In the genomic region with DNA sequence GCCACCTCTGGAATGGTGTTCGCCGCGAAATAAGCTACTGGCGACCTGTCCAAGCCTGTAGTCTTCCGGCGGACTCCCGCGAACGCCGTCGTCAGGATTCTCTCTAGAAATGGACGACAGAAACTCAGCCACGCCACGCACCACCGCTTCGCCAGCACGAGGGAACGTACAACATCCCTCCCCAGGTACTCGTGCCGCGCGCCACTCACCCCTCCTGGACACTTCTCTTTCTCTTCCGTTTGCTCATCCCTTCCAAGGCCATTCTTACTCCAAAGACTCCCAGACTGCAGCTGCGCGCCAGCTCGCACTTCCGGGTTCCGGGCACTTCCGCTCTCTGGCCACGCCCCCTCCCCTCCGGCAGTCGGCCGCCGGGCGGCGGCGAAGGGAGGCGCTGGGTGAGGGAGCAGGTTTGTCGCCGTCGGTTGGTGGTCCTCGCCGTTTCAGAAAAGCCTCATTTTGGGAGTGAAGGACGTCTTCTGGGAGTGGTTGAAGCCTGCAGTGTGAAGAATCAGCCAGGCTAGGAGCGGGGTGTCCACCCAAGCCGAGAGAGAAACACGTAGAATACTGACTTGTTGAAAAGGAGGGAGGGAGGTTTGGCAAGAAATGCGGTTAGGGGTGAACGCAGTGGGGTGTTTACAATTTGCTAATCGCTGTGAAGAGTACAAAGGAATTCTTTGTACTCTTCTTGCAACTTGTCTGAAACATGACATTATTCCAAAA, we compare ENCODE assay signal across 8 cellular contexts. TPM values are rescaled to one million over a fixed set of nuclear protein-coding genes. Genes with fewer than 3 reads are reported as not detected.
DNase-seq lines count a peak whose midpoint lies in the region; ATAC-seq, FAIRE-seq and TF ChIP-seq lines count a peak whose summit lies in the region.

A gene with protein sequence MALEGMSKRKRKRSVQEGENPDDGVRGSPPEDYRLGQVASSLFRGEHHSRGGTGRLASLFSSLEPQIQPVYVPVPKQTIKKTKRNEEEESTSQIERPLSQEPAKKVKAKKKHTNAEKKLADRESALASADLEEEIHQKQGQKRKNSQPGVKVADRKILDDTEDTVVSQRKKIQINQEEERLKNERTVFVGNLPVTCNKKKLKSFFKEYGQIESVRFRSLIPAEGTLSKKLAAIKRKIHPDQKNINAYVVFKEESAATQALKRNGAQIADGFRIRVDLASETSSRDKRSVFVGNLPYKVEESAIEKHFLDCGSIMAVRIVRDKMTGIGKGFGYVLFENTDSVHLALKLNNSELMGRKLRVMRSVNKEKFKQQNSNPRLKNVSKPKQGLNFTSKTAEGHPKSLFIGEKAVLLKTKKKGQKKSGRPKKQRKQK (minus strand): TSS at position 286 of the 720 bp plus-strand sequence. CDS start 24 bp downstream, at position 262.

- peak within 1 kb of the TSS; percentile 89 for H3K9ac ChIP-seq in keratinocyte (ENCODE audit: control insufficient read depth, extremely low read depth, insufficient read depth, low read length)

- H3K36me3 ChIP-seq in keratinocyte (ENCODE audit: control insufficient read depth in 2 of 2, extremely low read depth in 1 of 2, insufficient read depth in 2 of 2, low read length in 2 of 2): peaks cover 8% of the 10 kb centered on the region in 2 experiments

- H3K4me3 ChIP-seq in keratinocyte (ENCODE audit: control insufficient read depth in 2 of 3, extremely low read depth in 1 of 3, insufficient read depth in 2 of 3, low read depth in 1 of 3, low read length in 3 of 3): peak within 1 kb of the TSS; percentile 54 to 88 (median 79)

- ATAC-seq in HG03378 (IDR thresholded peaks at IDR 0.05; ENCODE audit: unreplicated experiment): peak; percentile 76

- H3K27me3 ChIP-seq in keratinocyte (ENCODE audit: control insufficient read depth, extremely low read depth, insufficient read depth, low read length): no peaks in the 10 kb centered on the region

- H3K27ac ChIP-seq in keratinocyte (ENCODE audit: control insufficient read depth, insufficient read depth, low read length): peak within 1 kb of the TSS; percentile 86

- H3K9me1 ChIP-seq in keratinocyte (ENCODE audit: control insufficient read depth, extremely low read depth, insufficient read depth, low read length): no peaks in the 10 kb centered on the region

- peaks cover 6% of the 10 kb centered on the region for H3K4me1 ChIP-seq in keratinocyte (ENCODE audit: control insufficient read depth, extremely low read depth, insufficient read depth, low read length)

- DNase-seq in Ammon's horn (ENCODE audit: low spot score) (peak; percentile 94), NCI-H460 (ENCODE audit: extremely low read depth, low read depth) (peak; percentile 92), cerebellar cortex (ENCODE audit: low spot score) (peak; percentile 90), keratinocyte (ENCODE audit: low read depth, low spot score) (peak; percentile 66)
- DNase-seq in activated CD4-positive, CD25-positive, alpha-beta regulatory T cell treated with anti-CD3 and anti-CD28 coated beads, Interleukin-2, amount 50 U/mL, for 72 hours: peak; percentile 94
- DNase-seq in stimulated activated CD4-positive, alpha-beta T cell treated with anti-CD3 and anti-CD28 coated beads, Interleukin-12 subunit alpha, Interleukin-12 subunit beta, amount 100 ng/mL, for 48 hours (ENCODE audit: low read depth in 2 of 3, low spot score in 1 of 3): peak; percentile 87 to 92 (median 91)

- peak within 1 kb of the TSS; percentile 91 for H3K4me2 ChIP-seq in keratinocyte (ENCODE audit: control insufficient read depth, extremely low read depth, insufficient read depth, low read depth, low read length)

- peak; percentile 98 for TF ChIP-seq POLR2A in GM19099 (IDR thresholded peaks at IDR 0.05; ENCODE audit: extremely low read depth, insufficient read length, low read depth)

- peak within 1 kb of the TSS; percentile 93 for H2AFZ ChIP-seq in keratinocyte (ENCODE audit: control insufficient read depth, low read length)

- no peaks in the 10 kb centered on the region for H4K20me1 ChIP-seq in keratinocyte (ENCODE audit: control insufficient read depth, extremely low read depth, insufficient read depth, low read length)

- FAIRE-seq in keratinocyte (lab: Jason Lieb, UNC): peak; percentile 52

- no peaks in the 10 kb centered on the region for H3K9me3 ChIP-seq in keratinocyte (ENCODE audit: control insufficient read depth, low read depth, low read length)

- peaks cover 30% of the 10 kb centered on the region for H3K79me2 ChIP-seq in keratinocyte (ENCODE audit: control insufficient read depth, insufficient read depth, low read length)

- dilution Hi-C loops in keratinocyte (cut with MboI; ENCODE audit: extremely low pct_ligation_motif_present, low sequenced_read_pairs): no loop called here

- no peak for TF ChIP-seq CTCF in keratinocyte (optimal IDR thresholded peaks at IDR 0.05 in 1 of 3, IDR thresholded peaks at IDR 0.05 in 1 of 3, conservative IDR thresholded peaks at IDR 0.05 in 1 of 3; ENCODE audit: extremely low read depth in 1 of 3, insufficient read depth in 2 of 3, low read length in 3 of 3)

RNA-seq across cellular contexts. Expression of the gene that starts here (rescaled TPM):
- total RNA-seq in NCI-H460 (2014; rRNA removed; shearing (Covaris generic)): 145 and 158 TPM in 2 replicates
- polyA plus RNA-seq in NCI-H460 (2014; cell fraction: nucleus; rRNA removed): 66.9 and 97.6 TPM in 2 replicates
- polyA plus RNA-seq in keratinocyte: 22.0 to 39.3 TPM (median 25.6 TPM) in 3 replicates
- 163 TPM for polyA plus RNA-seq in keratinocyte (2011; ENCODE audit: low read depth)
- 23.5 and 25.8 TPM in 2 replicates for polyA plus RNA-seq in keratinocyte (2011; cell fraction: cytosol; rRNA removed)
- 17.6 and 29.3 TPM in 2 replicates for polyA plus RNA-seq in keratinocyte (2011; cell fraction: nucleus; rRNA removed)
- polyA plus RNA-seq in keratinocyte (2012; ENCODE audit: low replicate concordance): 71.6 and 78.1 TPM in 2 replicates
- 9.0 to 22.2 TPM (median 18.9 TPM) in 3 replicates for polyA minus RNA-seq in keratinocyte
- polyA minus RNA-seq in keratinocyte (2011; cell fraction: cytosol; rRNA and poly(A)+ RNA removed): 7.5 TPM
- 11.4 and 16.7 TPM in 2 replicates for polyA minus RNA-seq in keratinocyte (2011; cell fraction: nucleus; rRNA and poly(A)+ RNA removed)

Comparison
In these comparisons a context has a peak if more than half of its experiments do, and no peak if none do; other contexts are left out.
1. Peak in every context shown above with its lines: DNase-seq, ATAC-seq, H3K4me3 ChIP-seq and H3K27ac ChIP-seq.